11 cellular contexts compared by ENCODE assay signal in the genomic region with DNA sequence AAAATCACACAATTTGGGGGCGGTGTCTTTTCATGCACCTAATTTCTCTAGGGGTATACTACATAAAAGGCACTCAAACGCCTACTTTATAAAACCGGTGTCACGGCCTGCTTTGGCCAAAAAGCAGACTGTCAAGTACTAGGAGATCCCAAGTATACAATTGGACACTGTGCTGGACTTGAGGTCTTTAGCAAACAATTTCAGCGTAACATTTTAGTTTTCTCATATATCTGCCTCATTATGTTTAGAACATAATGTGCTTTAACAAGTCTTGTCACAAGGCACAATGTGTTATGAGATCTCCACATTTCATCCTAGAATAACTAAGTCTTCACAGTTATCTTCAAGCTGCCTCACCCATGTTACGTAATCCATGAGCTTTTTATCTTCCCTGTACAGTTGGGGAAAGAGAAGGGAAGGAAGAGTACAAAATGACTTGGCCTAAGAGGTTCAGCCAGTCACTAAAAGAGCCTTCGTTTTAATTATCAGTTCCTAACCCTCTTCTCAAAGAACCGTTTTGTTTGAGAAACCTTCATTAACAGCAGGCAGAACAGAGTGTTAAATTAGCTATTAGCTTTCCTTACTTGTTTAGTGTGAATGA.
A peak's percentile ranks its signal among the peaks of the same experiment; 100 is the strongest.
DNase-seq lines count a peak whose midpoint lies in the region; ATAC-seq and TF ChIP-seq lines count a peak whose summit lies in the region.
"Had no signal": no experiment of that assay in that cellular context is flagged by ENCODE, and none has a peak within 500 bp of the region (broad histone marks: within the 10 kb centered on the region; RNA-seq: fewer than 3 reads in every experiment).

No MANE protein-coding gene starts in this region.

- peak; percentile 99 for TF ChIP-seq POLR2A in erythroblast (IDR thresholded peaks at IDR 0.05; ENCODE audit: low read length)

- H3K27me3 Mint-ChIP-seq in activated naive CD4-positive, alpha-beta T cell treated with anti-CD3 and anti-CD28 coated beads, Interleukin-2, amount 10 ng/mL, durations not matched to agents 7 days and 5 days = no peaks in the 10 kb centered on the region

- no peak for ATAC-seq in HG02938 (IDR thresholded peaks at IDR 0.05; ENCODE audit: unreplicated experiment)
- ATAC-seq: left lung had no signal

- H3K4me3 Mint-ChIP-seq in activated naive CD4-positive, alpha-beta T cell treated with anti-CD3 and anti-CD28 coated beads, Interleukin-2, amount 10 ng/mL, durations not matched to agents 7 days and 5 days = peak overlapping the region; percentile 85

- H3K36me3 Mint-ChIP-seq in activated naive CD4-positive, alpha-beta T cell treated with anti-CD3 and anti-CD28 coated beads, Interleukin-2, amount 10 ng/mL, durations not matched to agents 7 days and 5 days = peaks cover 6% of the 10 kb centered on the region

- CTCF ChIA-PET in activated naive CD4-positive, alpha-beta T cell treated with anti-CD3 and anti-CD28 coated beads, Interleukin-2, amount 10 ng/mL, durations not matched to agents 7 days and 5 days (lab: Charles Lee) = interaction anchor here (0.9 to 2.0 kb wide), 5 partner anchors 12 to 68 kb away, joined by 3 to 8 read pairs (median 4); no protein-coding TSS in a partner anchor

- DNase-seq in activated naive CD4-positive, alpha-beta T cell treated with anti-CD3 and anti-CD28 coated beads, Interleukin-2, amount 10 ng/mL, durations not matched to agents 7 days and 5 days = no peak
- no peak for DNase-seq in activated naive CD4-positive, alpha-beta T cell treated with Interleukin-2 at 50 U/mL for 16 hours
- DNase-seq in SIG-M5 (lab: John Stamatoyannopoulos, UW) (peak; percentile 14), erythroblast (lab: John Stamatoyannopoulos, UW) (peak; percentile 94 to 97), superior temporal gyrus (ENCODE audit: extremely low spot score) (peak; percentile 69), activated gamma-delta T cell (lab: John Stamatoyannopoulos, UW) (no peak), SW480 (ENCODE audit: low spot score) (no peak)
- DNase-seq: activated naive CD4-positive, alpha-beta T cell treated with anti-CD3 and anti-CD28 coated beads, Interleukin-2, amount 50 U/mL, for 16 hours; left lung; NCI-H2171 had no signal

- no peaks in the 10 kb centered on the region for H3K9me3 Mint-ChIP-seq in activated naive CD4-positive, alpha-beta T cell treated with anti-CD3 and anti-CD28 coated beads, Interleukin-2, amount 10 ng/mL, durations not matched to agents 7 days and 5 days

- no peak overlapping the region for H3K27ac Mint-ChIP-seq in activated naive CD4-positive, alpha-beta T cell treated with anti-CD3 and anti-CD28 coated beads, Interleukin-2, amount 10 ng/mL, durations not matched to agents 7 days and 5 days

- H3K4me1 Mint-ChIP-seq in activated naive CD4-positive, alpha-beta T cell treated with anti-CD3 and anti-CD28 coated beads, Interleukin-2, amount 10 ng/mL, durations not matched to agents 7 days and 5 days = peaks cover 55% of the 10 kb centered on the region

Comparison
In these comparisons a context has a peak if more than half of its experiments do, and no peak if none do; other contexts are left out.
1. DNase-seq: peak in SIG-M5 (single experiment), erythroblast (2 of 2) and superior temporal gyrus (single experiment); none in activated naive CD4-positive, alpha-beta T cell treated with anti-CD3 and anti-CD28 coated beads, Interleukin-2, amount 10 ng/mL, durations not matched to agents 7 days and 5 days (single experiment), activated naive CD4-positive, alpha-beta T cell treated with Interleukin-2 at 50 U/mL for 16 hours (single experiment), activated gamma-delta T cell (single experiment) and SW480 (single experiment).